Comparison of ENCODE assay signal across 1 cellular context in the genomic region with DNA sequence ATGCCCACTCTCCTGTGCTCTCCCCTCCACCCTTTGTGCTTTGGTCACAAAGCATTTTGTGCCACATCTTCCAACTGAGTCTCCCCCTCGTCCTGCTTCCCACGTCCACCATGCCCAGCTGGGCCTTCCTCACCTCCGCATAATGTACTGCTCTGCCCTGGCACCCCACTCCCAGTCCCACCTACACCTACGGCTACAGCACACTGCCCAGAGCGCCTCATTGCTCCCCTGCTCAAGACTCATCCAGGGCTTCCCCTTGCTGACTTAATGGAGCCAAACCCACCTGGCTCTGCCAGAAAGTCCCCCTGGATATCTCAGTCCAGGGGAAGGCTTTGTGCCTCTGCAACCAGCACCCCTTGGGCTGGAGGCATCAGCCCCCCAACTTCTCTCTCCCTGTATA.
TF ChIP-seq lines count a peak whose summit lies in the region.

No MANE protein-coding gene starts in this region.

TF ChIP-seq in H1, 55 proteins besides CTCF, POLR2A, EP300 and RAD21:
- TF ChIP-seq, protein P1, sequence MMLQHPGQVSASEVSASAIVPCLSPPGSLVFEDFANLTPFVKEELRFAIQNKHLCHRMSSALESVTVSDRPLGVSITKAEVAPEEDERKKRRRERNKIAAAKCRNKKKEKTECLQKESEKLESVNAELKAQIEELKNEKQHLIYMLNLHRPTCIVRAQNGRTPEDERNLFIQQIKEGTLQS (IDR thresholded peaks at IDR 0.05; ENCODE audit: insufficient read depth, low read depth, low read length): no peak
- TF ChIP-seq HDAC6 (IDR thresholded peaks at IDR 0.05; ENCODE audit: low read depth, low read length): no peak
- no peak for TF ChIP-seq JUND (IDR thresholded peaks at IDR 0.05; ENCODE audit: low read length)
- no peak for TF ChIP-seq TEAD4 (IDR thresholded peaks at IDR 0.05; ENCODE audit: low read depth, low read length)
- TF ChIP-seq RXRA (IDR thresholded peaks at IDR 0.05; ENCODE audit: insufficient read depth, low read depth, low read length): no peak
- TF ChIP-seq, protein P2, sequence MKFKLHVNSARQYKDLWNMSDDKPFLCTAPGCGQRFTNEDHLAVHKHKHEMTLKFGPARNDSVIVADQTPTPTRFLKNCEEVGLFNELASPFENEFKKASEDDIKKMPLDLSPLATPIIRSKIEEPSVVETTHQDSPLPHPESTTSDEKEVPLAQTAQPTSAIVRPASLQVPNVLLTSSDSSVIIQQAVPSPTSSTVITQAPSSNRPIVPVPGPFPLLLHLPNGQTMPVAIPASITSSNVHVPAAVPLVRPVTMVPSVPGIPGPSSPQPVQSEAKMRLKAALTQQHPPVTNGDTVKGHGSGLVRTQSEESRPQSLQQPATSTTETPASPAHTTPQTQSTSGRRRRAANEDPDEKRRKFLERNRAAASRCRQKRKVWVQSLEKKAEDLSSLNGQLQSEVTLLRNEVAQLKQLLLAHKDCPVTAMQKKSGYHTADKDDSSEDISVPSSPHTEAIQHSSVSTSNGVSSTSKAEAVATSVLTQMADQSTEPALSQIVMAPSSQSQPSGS (IDR thresholded peaks at IDR 0.05; ENCODE audit: low read length): no peak
- TF ChIP-seq YY1 (IDR thresholded peaks at IDR 0.05; ENCODE audit: low read depth, low read length): no peak
- TF ChIP-seq CHD2 (IDR thresholded peaks at IDR 0.05; ENCODE audit: low read length): no peak
- TF ChIP-seq SIX5 (IDR thresholded peaks at IDR 0.05; ENCODE audit: low read depth, low read length): no peak
- no peak for TF ChIP-seq SP4 (IDR thresholded peaks at IDR 0.05; ENCODE audit: low read length)
- no peak for TF ChIP-seq SP1 (IDR thresholded peaks at IDR 0.05; ENCODE audit: low read depth, low read length)
- TF ChIP-seq PHF8 (conservative IDR thresholded peaks at IDR 0.05; ENCODE audit: low read depth, low read length): no peak
- TF ChIP-seq, protein P3, sequence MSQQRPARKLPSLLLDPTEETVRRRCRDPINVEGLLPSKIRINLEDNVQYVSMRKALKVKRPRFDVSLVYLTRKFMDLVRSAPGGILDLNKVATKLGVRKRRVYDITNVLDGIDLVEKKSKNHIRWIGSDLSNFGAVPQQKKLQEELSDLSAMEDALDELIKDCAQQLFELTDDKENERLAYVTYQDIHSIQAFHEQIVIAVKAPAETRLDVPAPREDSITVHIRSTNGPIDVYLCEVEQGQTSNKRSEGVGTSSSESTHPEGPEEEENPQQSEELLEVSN (IDR thresholded peaks at IDR 0.05): no peak
- TF ChIP-seq HDAC2 (IDR thresholded peaks at IDR 0.05; ENCODE audit: borderline replicate concordance in 1 of 2, low read depth in 2 of 2, low read length in 2 of 2): no peak
- no peak for TF ChIP-seq POU5F1 (IDR thresholded peaks at IDR 0.05; ENCODE audit: low read depth, low read length)
- TF ChIP-seq POLR2AphosphoS5 (IDR thresholded peaks at IDR 0.05; ENCODE audit: low read depth, low read length): no peak
- TF ChIP-seq SUZ12 (IDR thresholded peaks at IDR 0.05; ENCODE audit: low read length): no peak
- TF ChIP-seq, protein P4, sequence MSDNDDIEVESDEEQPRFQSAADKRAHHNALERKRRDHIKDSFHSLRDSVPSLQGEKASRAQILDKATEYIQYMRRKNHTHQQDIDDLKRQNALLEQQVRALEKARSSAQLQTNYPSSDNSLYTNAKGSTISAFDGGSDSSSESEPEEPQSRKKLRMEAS (IDR thresholded peaks at IDR 0.05): no peak
- TF ChIP-seq CHD1 (IDR thresholded peaks at IDR 0.05; ENCODE audit: low read depth, low read length): no peak
